ENCODE assay signal across 9 cellular contexts in genomic region chr6:42021847-42022754, GRCh38. TPM values are rescaled to one million over a fixed set of nuclear protein-coding genes. Genes with fewer than 3 reads are reported as not detected.
DNase-seq lines count a peak whose midpoint lies in the region; ATAC-seq, FAIRE-seq and TF ChIP-seq lines count a peak whose summit lies in the region.
"Had no signal": no experiment of that assay in that cellular context is flagged by ENCODE, and none has a peak within 500 bp of the region (broad histone marks: within the 10 kb centered on the region; RNA-seq: fewer than 3 reads in every experiment).

No MANE protein-coding gene starts in this region.

- H3K9me2 ChIP-seq in DOHH2 (replicated peaks; ENCODE audit: control insufficient read depth, low read length): no peaks in the 10 kb centered on the region

- H3K4me2 ChIP-seq in DOHH2 (ENCODE audit: low read length): peak overlapping the region; percentile 92

- DNase-seq in activated T-cell treated with anti-CD3 and anti-CD28 coated beads for 4 hours (peak; percentile 43), small intestine (no peak), SHP77 treated with DMSO at 0.1 percent for 48 hours (lab: John Stamatoyannopoulos, UW) (no peak), NCI-H2227 (lab: John Stamatoyannopoulos, UW; ENCODE audit: unreplicated experiment) (no peak)

- H3K9me3 ChIP-seq in DOHH2 (ENCODE audit: control insufficient read depth, insufficient read depth, low read length) (no peaks in the 10 kb centered on the region; the same call in 1 of the 2 replicates), muscle layer of duodenum (ENCODE audit: control insufficient read depth in 1 of 2, low read length in 2 of 2) (no peaks in the 10 kb centered on the region), small intestine (ENCODE audit: control insufficient read depth, low read depth) (no peaks in the 10 kb centered on the region)

- H3K4me1 ChIP-seq in DOHH2 (ENCODE audit: control insufficient read depth, low read length) (peaks cover 98% of the 10 kb centered on the region), muscle layer of duodenum (ENCODE audit: control insufficient read depth in 1 of 2, insufficient read depth in 2 of 2, low read length in 2 of 2) (peaks cover 5 to 15% of the 10 kb centered on the region in 2 donors), small intestine (ENCODE audit: control insufficient read depth in 2 of 2, insufficient read depth in 1 of 2, low read depth in 1 of 2, low read length in 1 of 2) (peaks cover 0 to 4% of the 10 kb centered on the region in 2 donors)

- H3K36me3 ChIP-seq in DOHH2 (ENCODE audit: control insufficient read depth, low read length): peaks cover 25% of the 10 kb centered on the region
- H3K36me3 ChIP-seq in muscle layer of duodenum (ENCODE audit: control insufficient read depth in 1 of 2, insufficient read depth in 2 of 2, low read length in 2 of 2): no peaks in the 10 kb centered on the region
- H3K36me3 ChIP-seq in small intestine (ENCODE audit: control insufficient read depth in 2 of 2, insufficient read depth in 2 of 2, low read length in 2 of 2): no peaks in the 10 kb centered on the region

- peak overlapping the region; percentile 66 for H3K4me3 ChIP-seq in DOHH2 (ENCODE audit: low read length)
- no peak overlapping the region for H3K4me3 ChIP-seq in muscle layer of duodenum (ENCODE audit: low read depth in 1 of 2, low read length in 2 of 2)
- H3K4me3 ChIP-seq in small intestine (ENCODE audit: low read depth in 1 of 2, low read length in 2 of 2): no peak overlapping the region

- peaks cover 50% of the 10 kb centered on the region for H3F3A ChIP-seq in DOHH2 (ENCODE audit: control insufficient read depth, insufficient read depth)

- 53 to 80% (median 68%) methylated on average over 12 of the region's 12 CpGs for WGBS in small intestine, 3 donors

- peak; percentile 23 for TF ChIP-seq CTCF in DOHH2 (IDR thresholded peaks at IDR 0.05; ENCODE audit: low read depth, low read length, poor library complexity, severe bottlenecking)

- peaks cover 9% of the 10 kb centered on the region for H3K79me2 ChIP-seq in DOHH2 (ENCODE audit: control insufficient read depth, low read length)

- H3K27me3 ChIP-seq in DOHH2 (ENCODE audit: control insufficient read depth, low read length): no peaks in the 10 kb centered on the region
- no peaks in the 10 kb centered on the region for H3K27me3 ChIP-seq in muscle layer of duodenum (ENCODE audit: low read depth, low read length)
- H3K27me3 ChIP-seq in small intestine (ENCODE audit: control insufficient read depth in 2 of 2, insufficient read depth in 2 of 2, low read length in 2 of 2): no peaks in the 10 kb centered on the region

- H4K20me1 ChIP-seq in DOHH2 (ENCODE audit: control insufficient read depth, insufficient read depth, low read depth, low read length): no peaks in the 10 kb centered on the region

- H3K27ac ChIP-seq in DOHH2 (ENCODE audit: low read depth, low read length): peak overlapping the region; percentile 99
- H3K27ac ChIP-seq in muscle layer of duodenum (ENCODE audit: low read length): peak overlapping the region; percentile 40
- H3K27ac ChIP-seq in small intestine (ENCODE audit: low read depth in 1 of 2, low read length in 1 of 2): peak overlapping the region in 1 of 2 donors; percentile 55

- no peak for FAIRE-seq in small intestine (lab: Jason Lieb, UNC)
- FAIRE-seq: TTC549 had no signal

- ATAC-seq in HG03097 (IDR thresholded peaks at IDR 0.05; ENCODE audit: low FRiP score, unreplicated experiment): peak; percentile 29
- ATAC-seq in HG02885 (IDR thresholded peaks at IDR 0.05; ENCODE audit: poor library complexity, unreplicated experiment): no peak

RNA-seq across cellular contexts. Expression of gene TAF8, which starts 28.2 kb away (rescaled TPM):
- 10 to 100 TPM in 1 of 3 donors, 1 to 10 TPM in 2; 6.7 to 14.4 (median 7.3) TPM for polyA plus RNA-seq in small intestine
